In genomic region chr2:85584857-85585780, GRCh38 we compare ENCODE assay signal across 8 cellular contexts. TPM values are rescaled to one million over a fixed set of nuclear protein-coding genes. Genes with fewer than 3 reads are reported as not detected.
DNase-seq lines count a peak whose midpoint lies in the region; ATAC-seq and TF ChIP-seq lines count a peak whose summit lies in the region.

No MANE protein-coding gene starts in this region.

- 43 to 55% methylated on average over 2 to 9 of the region's 9 CpGs for WGBS in transverse colon (ENCODE audit: low coverage in 1 of 2), 2 donors

- no peaks in the 10 kb centered on the region for H3K9me3 ChIP-seq in RWPE2 (ENCODE audit: severe bottlenecking)
- H3K9me3 ChIP-seq in colonic mucosa = no peaks in the 10 kb centered on the region
- no peaks in the 10 kb centered on the region for H3K9me3 ChIP-seq in lower lobe of right lung
- no peaks in the 10 kb centered on the region for H3K9me3 ChIP-seq in transverse colon

- H3K36me3 ChIP-seq in RWPE2 (ENCODE audit: low read depth) (peaks cover 6% of the 10 kb centered on the region), colonic mucosa (no peaks in the 10 kb centered on the region), lower lobe of right lung (peaks cover 24% of the 10 kb centered on the region), transverse colon (no peaks in the 10 kb centered on the region)

- peak; percentile 34 for TF ChIP-seq POLR2A in transverse colon (IDR thresholded peaks at IDR 0.05)

- H3K9ac ChIP-seq in colonic mucosa (ENCODE audit: low read depth in 2 of 2, low read length in 2 of 2) = peak overlapping the region; percentile 52 to 90

- no peak for TF ChIP-seq EP300 in transverse colon (IDR thresholded peaks at IDR 0.05; ENCODE audit: low read depth)

- ATAC-seq in RWPE2 (ENCODE audit: low read depth) (peak; percentile 80), lower lobe of right lung (peak; percentile 53 to 70)

- no peaks in the 10 kb centered on the region for H3K27me3 ChIP-seq in RWPE2 (ENCODE audit: insufficient read depth, poor library complexity, severe bottlenecking)
- no peaks in the 10 kb centered on the region for H3K27me3 ChIP-seq in colonic mucosa
- H3K27me3 ChIP-seq in lower lobe of right lung (ENCODE audit: low read depth) = no peaks in the 10 kb centered on the region
- H3K27me3 ChIP-seq in transverse colon = no peaks in the 10 kb centered on the region

- TF ChIP-seq CTCF in GM12864 (IDR thresholded peaks at IDR 0.05; ENCODE audit: low read depth, low read length, missing control alignments) = no peak
- TF ChIP-seq CTCF in HFF-Myc (IDR thresholded peaks at IDR 0.05; ENCODE audit: low read depth, low read length, missing control alignments) = no peak
- TF ChIP-seq CTCF in RWPE2 (IDR thresholded peaks at IDR 0.05; ENCODE audit: poor library complexity, severe bottlenecking) = no peak
- TF ChIP-seq CTCF in colonic mucosa (IDR thresholded peaks at IDR 0.05) = no peak
- no peak for TF ChIP-seq CTCF in lower lobe of right lung (IDR thresholded peaks at IDR 0.05)
- TF ChIP-seq CTCF in transverse colon (IDR thresholded peaks at IDR 0.05) = no peak

- intact Hi-C loops in colonic mucosa (cut with DNase I) = no loop called here
- intact Hi-C loops in lower lobe of right lung (cut with DNase I) = no loop called here
- intact Hi-C loops in transverse colon (cut with DNase I; ENCODE audit: low total_unique reads) = no loop called here

- peak overlapping the region; percentile 68 for H3K4me3 ChIP-seq in GM12864 (ENCODE audit: low read depth, low read length)
- peak overlapping the region; percentile 44 for H3K4me3 ChIP-seq in HFF-Myc (replicated peaks; ENCODE audit: low read depth, low read length)
- H3K4me3 ChIP-seq in RWPE2 (ENCODE audit: severe bottlenecking) = no peak overlapping the region
- H3K4me3 ChIP-seq in colonic mucosa = peak overlapping the region; percentile 49
- H3K4me3 ChIP-seq in lower lobe of right lung = peak overlapping the region; percentile 77
- H3K4me3 ChIP-seq in transverse colon = peak overlapping the region; percentile 30 to 57 (median 46)

- peak overlapping the region; percentile 69 for H3K27ac ChIP-seq in RWPE2 (ENCODE audit: poor library complexity, severe bottlenecking)
- H3K27ac ChIP-seq in colonic mucosa = peak overlapping the region; percentile 78
- H3K27ac ChIP-seq in lower lobe of right lung = peak overlapping the region; percentile 95
- peak overlapping the region; percentile 85 to 90 (median 86) for H3K27ac ChIP-seq in transverse colon

- peaks cover 15% of the 10 kb centered on the region for H3K4me1 ChIP-seq in RWPE2 (ENCODE audit: insufficient read depth, poor library complexity, severe bottlenecking)
- H3K4me1 ChIP-seq in colonic mucosa = peaks cover 8% of the 10 kb centered on the region
- H3K4me1 ChIP-seq in lower lobe of right lung = peaks cover 83% of the 10 kb centered on the region
- peaks cover 17 to 52% (median 22%) of the 10 kb centered on the region in 4 donors for H3K4me1 ChIP-seq in transverse colon

- no peak for DNase-seq in GM12864 (ENCODE audit: low read depth)
- DNase-seq in HFF-Myc (ENCODE audit: extremely low read depth, low read depth) = peak; percentile 61
- DNase-seq in RWPE2 (ENCODE audit: low spot score) = no peak
- peak; percentile 79 for DNase-seq in colonic mucosa
- DNase-seq in lower lobe of right lung = peak; percentile 62
- peak; percentile 54 for DNase-seq in transverse colon
- DNase-seq in iPS-NIHi11 (ENCODE audit: low spot score) = no peak
- no peak for DNase-seq in NCI-H1048 (lab: John Stamatoyannopoulos, UW)

- in situ Hi-C loops in transverse colon (cut with MboI; ENCODE audit: low pct_ligation_motif_present in 1 of 4, low pct_unique_long_range_greater_than_20kb in 1 of 4, low sequenced_read_pairs in 3 of 4) = no loop called here

RNA-seq across cellular contexts. Expression of gene VAMP5, which starts 0.9 kb away (rescaled TPM):
- total RNA-seq in colonic mucosa = 10 to 100 TPM; 14.0 to 16.9 TPM
- 87.0 TPM for total RNA-seq in lower lobe of right lung
- 10 to 100 TPM in 2 of 4 donors, 1 to 10 TPM in 1, not detected in 1; 9.4 to 26.9 (median 17.1) TPM for total RNA-seq in transverse colon

RNA-seq across cellular contexts. Expression of gene VAMP8, which starts 7.7 kb away (rescaled TPM):
- total RNA-seq in colonic mucosa (100 to 1,000 TPM; 185 to 222 TPM), lower lobe of right lung (272 TPM), transverse colon (100 to 1,000 TPM in 3 of 4 donors, 10 to 100 TPM in 1; 10.5 to 186 (median 147) TPM)

RNA-seq across cellular contexts. Expression of gene RNF181, which starts 10.4 kb away (rescaled TPM):
- total RNA-seq in colonic mucosa (100 to 1,000 TPM in 1 of 2 donors, 10 to 100 TPM in 1; 86.0 to 106 TPM), lower lobe of right lung (89.8 TPM), transverse colon (100 to 1,000 TPM in 3 of 4 donors, 10 to 100 TPM in 1; 23.9 to 164 (median 141) TPM)

RNA-seq across cellular contexts. Expression of gene TMEM150A, which starts 17.4 kb away (rescaled TPM):
- 1 to 10 TPM; 5.2 to 7.2 TPM for total RNA-seq in colonic mucosa
- total RNA-seq in lower lobe of right lung = 28.9 TPM
- 10 to 100 TPM in 2 of 4 donors, 1 to 10 TPM in 2; 5.2 to 21.7 (median 12.8) TPM for total RNA-seq in transverse colon

RNA-seq across cellular contexts. Expression of gene GGCX, which starts 23.8 kb away (rescaled TPM):
- total RNA-seq in colonic mucosa (10 to 100 TPM; 25.7 to 49.9 TPM), lower lobe of right lung (62.2 TPM), transverse colon (10 to 100 TPM in 3 of 4 donors, 1 to 10 TPM in 1; 7.9 to 31.3 (median 23.5) TPM)

Comparison
In these comparisons a context has a peak if more than half of its experiments do, and no peak if none do; other contexts are left out.
1. DNase-seq: peak in HFF-Myc (single experiment), colonic mucosa (single experiment), lower lobe of right lung (single experiment) and transverse colon (single experiment); none in GM12864 (single experiment), RWPE2 (single experiment), iPS-NIHi11 (single experiment) and NCI-H1048 (single experiment).
2. Peak in every context shown above with its lines, with median percentiles within 50 percentile points of each other: H3K27ac ChIP-seq.